16 cellular contexts compared by ENCODE assay signal in genomic region chr1:156001682-156002171, GRCh38. TPM values are rescaled to one million over a fixed set of nuclear protein-coding genes. Genes with fewer than 3 reads are reported as not detected.
DNase-seq lines count a peak whose midpoint lies in the region; ATAC-seq and TF ChIP-seq lines count a peak whose summit lies in the region.
"Had no signal": no experiment of that assay in that cellular context is flagged by ENCODE, and none has a peak within 500 bp of the region (broad histone marks: within the 10 kb centered on the region; RNA-seq: fewer than 3 reads in every experiment).

No MANE protein-coding gene starts in this region.

- intact Hi-C loops in left lung (cut with DNase I), result no loop called here

- H3K4me1 ChIP-seq in cardiac muscle cell (ENCODE audit: low read depth), result peaks cover 18% of the 10 kb centered on the region
- H3K4me1 ChIP-seq in right atrium auricular region, result peaks cover 0 to 10% of the 10 kb centered on the region in 2 donors
- H3K4me1 ChIP-seq in left lung, result peaks cover 0 to 7% of the 10 kb centered on the region in 2 donors
- H3K4me1 ChIP-seq in upper lobe of left lung, result peaks cover 0 to 9% (median 4%) of the 10 kb centered on the region in 4 donors

- no peaks in the 10 kb centered on the region for H3K9me3 ChIP-seq in cardiac muscle cell (ENCODE audit: low read depth)
- H3K9me3 ChIP-seq in right atrium auricular region, result no peaks in the 10 kb centered on the region
- no peaks in the 10 kb centered on the region for H3K9me3 ChIP-seq in left lung
- no peaks in the 10 kb centered on the region for H3K9me3 ChIP-seq in upper lobe of left lung
- H3K9me3 ChIP-seq: thoracic aorta had no signal

- DNase-seq in cardiac muscle cell (ENCODE audit: low read depth in 1 of 2, low spot score in 1 of 2) (peak in 1 of 2 donors; percentile 30), right atrium auricular region (ENCODE audit: low spot score) (no peak), amniotic epithelial cell (ENCODE audit: low read depth) (peak; percentile 92), left lung (no peak), upper lobe of left lung (no peak), GM20000 (ENCODE audit: low spot score) (no peak), NCI-H526 (lab: John Stamatoyannopoulos, UW) (no peak), H4 (ENCODE audit: low spot score) (no peak)
- DNase-seq: activated effector memory CD4-positive, alpha-beta T cell treated with Interleukin-2 at 50 U/mL for 16 hours; DND-41; head of caudate nucleus; NCI-H1092; NCI-H774 had no signal

- no peak for TF ChIP-seq CTCF in cardiac muscle cell (IDR thresholded peaks at IDR 0.05; ENCODE audit: low read depth, low read length)
- TF ChIP-seq CTCF in right atrium auricular region (IDR thresholded peaks at IDR 0.05), result no peak
- TF ChIP-seq CTCF in left lung (IDR thresholded peaks at IDR 0.05), result no peak
- TF ChIP-seq CTCF in upper lobe of left lung (IDR thresholded peaks at IDR 0.05), result no peak
- no peak for TF ChIP-seq CTCF in GM20000 (IDR thresholded peaks at IDR 0.05; ENCODE audit: extremely low read depth, missing control alignments)

- WGBS in upper lobe of left lung, 2 donors, result 44 to 57% methylated on average over 3 of the region's 3 CpGs

- no peaks in the 10 kb centered on the region for H3K36me3 ChIP-seq in cardiac muscle cell
- no peaks in the 10 kb centered on the region for H3K36me3 ChIP-seq in right atrium auricular region
- H3K36me3 ChIP-seq in left lung, result peaks cover 0 to 4% of the 10 kb centered on the region in 2 donors
- peaks cover 0 to 1% (median 0%) of the 10 kb centered on the region in 4 donors for H3K36me3 ChIP-seq in upper lobe of left lung
- H3K36me3 ChIP-seq: thoracic aorta had no signal

- TF ChIP-seq POLR2A in upper lobe of left lung (IDR thresholded peaks at IDR 0.05), result no peak

- H3K27ac ChIP-seq in cardiac muscle cell (peak overlapping the region; percentile 47), right atrium auricular region (no peak overlapping the region), left lung (peak overlapping the region; percentile 29 to 62), upper lobe of left lung (peak overlapping the region; percentile 74 to 84 (median 78))
- H3K27ac ChIP-seq: thoracic aorta had no signal

- H3K4me3 ChIP-seq in cardiac muscle cell (no peak overlapping the region), right atrium auricular region (no peak overlapping the region), left lung (peak overlapping the region; percentile 24 to 32), upper lobe of left lung (peak overlapping the region in 3 of 4 donors; percentile 34 to 47 (median 44))
- H3K4me3 ChIP-seq: thoracic aorta had no signal

- H3K27me3 ChIP-seq in cardiac muscle cell (no peaks in the 10 kb centered on the region), right atrium auricular region (no peaks in the 10 kb centered on the region), left lung (no peaks in the 10 kb centered on the region), upper lobe of left lung (no peaks in the 10 kb centered on the region)

- TF ChIP-seq EP300 in upper lobe of left lung (IDR thresholded peaks at IDR 0.05), result no peak

- ATAC-seq in left lung, result peak; percentile 11
- ATAC-seq in upper lobe of left lung (ENCODE audit: low FRiP score in 2 of 2), result peak in 1 of 2 donors; percentile 18

RNA-seq across cellular contexts. Expression of gene SSR2, which starts 19.0 kb away (rescaled TPM):
- total RNA-seq in cardiac muscle cell, result 119 and 198 TPM in 2 replicates
- 174 and 188 TPM in 2 replicates for polyA plus RNA-seq in cardiac muscle cell
- total RNA-seq in right atrium auricular region, result 100 to 1,000 TPM in 1 of 2 donors, 10 to 100 TPM in 1; 87.6 to 206 TPM
- 100 to 1,000 TPM; 284 to 296 TPM for total RNA-seq in left lung
- total RNA-seq in upper lobe of left lung, result 100 to 1,000 TPM in 5 of 6 donors, 10 to 100 TPM in 1; 66.0 to 395 (median 228) TPM
- total RNA-seq in H4 (2014; rRNA removed; shearing (Covaris generic)), result 874 and 1,103 TPM in 2 replicates

RNA-seq across cellular contexts. Expression of gene ARHGEF2, which starts 23.4 kb away (rescaled TPM):
- 89.4 and 126 TPM in 2 replicates for total RNA-seq in cardiac muscle cell
- polyA plus RNA-seq in cardiac muscle cell, result 38.6 and 54.9 TPM in 2 replicates
- 10 to 100 TPM; 50.8 to 69.8 TPM for total RNA-seq in right atrium auricular region
- total RNA-seq in left lung, result 100 to 1,000 TPM; 158 to 290 TPM
- total RNA-seq in upper lobe of left lung, result 100 to 1,000 TPM; 198 to 969 (median 229) TPM
- total RNA-seq in H4 (2014; rRNA removed; shearing (Covaris generic)), result 57.1 and 64.2 TPM in 2 replicates

RNA-seq across cellular contexts. Expression of gene UBQLN4, which starts 51.9 kb away (rescaled TPM):
- total RNA-seq in cardiac muscle cell (43.1 and 51.0 TPM in 2 replicates), right atrium auricular region (10 to 100 TPM; 14.6 to 25.9 TPM), left lung (10 to 100 TPM; 28.7 to 35.9 TPM), upper lobe of left lung (10 to 100 TPM; 22.2 to 39.8 (median 24.5) TPM)
- 29.2 and 38.5 TPM in 2 replicates for polyA plus RNA-seq in cardiac muscle cell
- total RNA-seq in H4 (2014; rRNA removed; shearing (Covaris generic)), result 23.0 and 24.4 TPM in 2 replicates

RNA-seq across cellular contexts. Expression of gene LAMTOR2, which starts 52.9 kb away (rescaled TPM):
- 75.5 and 116 TPM in 2 replicates for total RNA-seq in cardiac muscle cell
- 199 and 208 TPM in 2 replicates for polyA plus RNA-seq in cardiac muscle cell
- 10 to 100 TPM; 46.1 to 50.7 TPM for total RNA-seq in right atrium auricular region
- 10 to 100 TPM; 65.4 to 71.0 TPM for total RNA-seq in left lung
- total RNA-seq in upper lobe of left lung, result 10 to 100 TPM; 35.6 to 84.5 (median 68.8) TPM
- 66.7 and 84.8 TPM in 2 replicates for total RNA-seq in H4 (2014; rRNA removed; shearing (Covaris generic))

RNA-seq across cellular contexts. Expression of gene RAB25, which starts 59.2 kb away (rescaled TPM):
- 1.6 and 3.1 TPM in 2 replicates for total RNA-seq in cardiac muscle cell
- polyA plus RNA-seq in cardiac muscle cell, result 2.1 and 2.4 TPM in 2 replicates
- under 1 TPM in 1 of 2 donors, not detected in 1; 0.98 TPM for total RNA-seq in right atrium auricular region
- 100 to 1,000 TPM in 1 of 2 donors, 10 to 100 TPM in 1; 59.4 to 148 TPM for total RNA-seq in left lung
- 100 to 1,000 TPM in 1 of 6 donors, 10 to 100 TPM in 5; 58.7 to 123 (median 88.9) TPM for total RNA-seq in upper lobe of left lung
- 0.19 TPM in 1 of 2 replicates, not detected in the other for total RNA-seq in H4 (2014; rRNA removed; shearing (Covaris generic))
- total RNA-seq: dermis microvascular lymphatic vessel endothelial cell, pulmonary artery endothelial cell, thoracic aorta had no signal

Comparison
In these comparisons a context has a peak if more than half of its experiments do, and no peak if none do; other contexts are left out.
1. H3K27ac ChIP-seq: peak in cardiac muscle cell (single experiment), left lung (2 of 2) and upper lobe of left lung (4 of 4); none in right atrium auricular region (0 of 2).
2. H3K4me3 ChIP-seq: peak in left lung (2 of 2) and upper lobe of left lung (3 of 4); none in cardiac muscle cell (single experiment) and right atrium auricular region (0 of 2).